In genomic region chr7:375901-376305, GRCh38 we compare ENCODE assay signal across 1 cellular context.
TF ChIP-seq lines count a peak whose summit lies in the region.

No MANE protein-coding gene starts in this region.

TF ChIP-seq in H1, 55 proteins besides CTCF, POLR2A, EP300 and RAD21:
- TF ChIP-seq RBBP5 (IDR thresholded peaks at IDR 0.05; ENCODE audit: borderline replicate concordance, low read depth, low read length) = no peak
- no peak for TF ChIP-seq CBX8 (IDR thresholded peaks at IDR 0.05; ENCODE audit: borderline replicate concordance, low read depth, low read length)
- no peak for TF ChIP-seq E2F6 (IDR thresholded peaks at IDR 0.05)
- no peak for TF ChIP-seq RXRA (IDR thresholded peaks at IDR 0.05; ENCODE audit: insufficient read depth, low read depth, low read length)
- no peak for TF ChIP-seq RNF2 (IDR thresholded peaks at IDR 0.05; ENCODE audit: borderline replicate concordance, low read depth, low read length, missing control alignments, poor library complexity, severe bottlenecking)
- no peak for TF ChIP-seq RFX5 (IDR thresholded peaks at IDR 0.05; ENCODE audit: borderline replicate concordance, low read depth, low read length)
- no peak for TF ChIP-seq YY1 (IDR thresholded peaks at IDR 0.05; ENCODE audit: low read depth, low read length)
- TF ChIP-seq TCF12 (IDR thresholded peaks at IDR 0.05; ENCODE audit: low read depth, low read length) = no peak
- TF ChIP-seq CTBP2 (IDR thresholded peaks at IDR 0.05; ENCODE audit: borderline replicate concordance, insufficient read depth, insufficient read length, low read length) = no peak
